In the genomic region with DNA sequence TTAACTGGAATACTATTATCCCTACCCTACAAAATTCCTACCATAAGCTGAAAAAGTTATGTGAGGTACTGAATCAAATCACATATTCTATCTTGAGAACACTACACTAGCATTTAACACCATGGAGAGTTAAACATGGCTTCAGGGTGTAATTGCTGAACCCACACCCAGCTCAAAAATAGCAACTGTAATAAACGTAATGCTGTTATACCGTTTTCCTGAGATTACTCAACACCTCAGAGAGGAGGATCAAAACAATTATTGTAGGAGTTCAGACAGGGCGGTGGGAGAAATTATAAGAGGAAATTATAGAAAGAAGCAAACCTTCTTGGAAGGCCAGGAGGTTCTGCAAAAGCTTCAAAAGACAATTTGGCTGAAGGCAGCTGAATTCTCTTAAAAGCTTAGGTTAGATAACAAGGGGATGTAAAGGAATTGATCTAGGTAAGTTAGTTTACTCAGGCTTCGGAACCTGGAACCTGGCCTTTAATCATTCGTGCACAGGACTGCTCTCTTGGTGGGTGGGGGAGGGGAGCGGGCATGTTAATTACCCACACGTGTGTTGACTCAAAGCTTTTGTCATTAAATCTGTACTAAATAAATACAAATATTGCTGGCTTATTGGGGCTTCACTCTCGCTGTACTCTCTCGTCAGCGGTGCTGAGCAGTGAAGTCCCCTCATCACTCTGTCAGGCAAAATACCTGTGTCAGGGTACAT, we compare ENCODE assay signal across 1 cellular context.
TF ChIP-seq lines count a peak whose summit lies in the region.

No MANE protein-coding gene starts in this region.

TF ChIP-seq in GM23338, 12 proteins besides CTCF, POLR2A, EP300 and RAD21 (continued from another document):
- TF ChIP-seq, protein P1, sequence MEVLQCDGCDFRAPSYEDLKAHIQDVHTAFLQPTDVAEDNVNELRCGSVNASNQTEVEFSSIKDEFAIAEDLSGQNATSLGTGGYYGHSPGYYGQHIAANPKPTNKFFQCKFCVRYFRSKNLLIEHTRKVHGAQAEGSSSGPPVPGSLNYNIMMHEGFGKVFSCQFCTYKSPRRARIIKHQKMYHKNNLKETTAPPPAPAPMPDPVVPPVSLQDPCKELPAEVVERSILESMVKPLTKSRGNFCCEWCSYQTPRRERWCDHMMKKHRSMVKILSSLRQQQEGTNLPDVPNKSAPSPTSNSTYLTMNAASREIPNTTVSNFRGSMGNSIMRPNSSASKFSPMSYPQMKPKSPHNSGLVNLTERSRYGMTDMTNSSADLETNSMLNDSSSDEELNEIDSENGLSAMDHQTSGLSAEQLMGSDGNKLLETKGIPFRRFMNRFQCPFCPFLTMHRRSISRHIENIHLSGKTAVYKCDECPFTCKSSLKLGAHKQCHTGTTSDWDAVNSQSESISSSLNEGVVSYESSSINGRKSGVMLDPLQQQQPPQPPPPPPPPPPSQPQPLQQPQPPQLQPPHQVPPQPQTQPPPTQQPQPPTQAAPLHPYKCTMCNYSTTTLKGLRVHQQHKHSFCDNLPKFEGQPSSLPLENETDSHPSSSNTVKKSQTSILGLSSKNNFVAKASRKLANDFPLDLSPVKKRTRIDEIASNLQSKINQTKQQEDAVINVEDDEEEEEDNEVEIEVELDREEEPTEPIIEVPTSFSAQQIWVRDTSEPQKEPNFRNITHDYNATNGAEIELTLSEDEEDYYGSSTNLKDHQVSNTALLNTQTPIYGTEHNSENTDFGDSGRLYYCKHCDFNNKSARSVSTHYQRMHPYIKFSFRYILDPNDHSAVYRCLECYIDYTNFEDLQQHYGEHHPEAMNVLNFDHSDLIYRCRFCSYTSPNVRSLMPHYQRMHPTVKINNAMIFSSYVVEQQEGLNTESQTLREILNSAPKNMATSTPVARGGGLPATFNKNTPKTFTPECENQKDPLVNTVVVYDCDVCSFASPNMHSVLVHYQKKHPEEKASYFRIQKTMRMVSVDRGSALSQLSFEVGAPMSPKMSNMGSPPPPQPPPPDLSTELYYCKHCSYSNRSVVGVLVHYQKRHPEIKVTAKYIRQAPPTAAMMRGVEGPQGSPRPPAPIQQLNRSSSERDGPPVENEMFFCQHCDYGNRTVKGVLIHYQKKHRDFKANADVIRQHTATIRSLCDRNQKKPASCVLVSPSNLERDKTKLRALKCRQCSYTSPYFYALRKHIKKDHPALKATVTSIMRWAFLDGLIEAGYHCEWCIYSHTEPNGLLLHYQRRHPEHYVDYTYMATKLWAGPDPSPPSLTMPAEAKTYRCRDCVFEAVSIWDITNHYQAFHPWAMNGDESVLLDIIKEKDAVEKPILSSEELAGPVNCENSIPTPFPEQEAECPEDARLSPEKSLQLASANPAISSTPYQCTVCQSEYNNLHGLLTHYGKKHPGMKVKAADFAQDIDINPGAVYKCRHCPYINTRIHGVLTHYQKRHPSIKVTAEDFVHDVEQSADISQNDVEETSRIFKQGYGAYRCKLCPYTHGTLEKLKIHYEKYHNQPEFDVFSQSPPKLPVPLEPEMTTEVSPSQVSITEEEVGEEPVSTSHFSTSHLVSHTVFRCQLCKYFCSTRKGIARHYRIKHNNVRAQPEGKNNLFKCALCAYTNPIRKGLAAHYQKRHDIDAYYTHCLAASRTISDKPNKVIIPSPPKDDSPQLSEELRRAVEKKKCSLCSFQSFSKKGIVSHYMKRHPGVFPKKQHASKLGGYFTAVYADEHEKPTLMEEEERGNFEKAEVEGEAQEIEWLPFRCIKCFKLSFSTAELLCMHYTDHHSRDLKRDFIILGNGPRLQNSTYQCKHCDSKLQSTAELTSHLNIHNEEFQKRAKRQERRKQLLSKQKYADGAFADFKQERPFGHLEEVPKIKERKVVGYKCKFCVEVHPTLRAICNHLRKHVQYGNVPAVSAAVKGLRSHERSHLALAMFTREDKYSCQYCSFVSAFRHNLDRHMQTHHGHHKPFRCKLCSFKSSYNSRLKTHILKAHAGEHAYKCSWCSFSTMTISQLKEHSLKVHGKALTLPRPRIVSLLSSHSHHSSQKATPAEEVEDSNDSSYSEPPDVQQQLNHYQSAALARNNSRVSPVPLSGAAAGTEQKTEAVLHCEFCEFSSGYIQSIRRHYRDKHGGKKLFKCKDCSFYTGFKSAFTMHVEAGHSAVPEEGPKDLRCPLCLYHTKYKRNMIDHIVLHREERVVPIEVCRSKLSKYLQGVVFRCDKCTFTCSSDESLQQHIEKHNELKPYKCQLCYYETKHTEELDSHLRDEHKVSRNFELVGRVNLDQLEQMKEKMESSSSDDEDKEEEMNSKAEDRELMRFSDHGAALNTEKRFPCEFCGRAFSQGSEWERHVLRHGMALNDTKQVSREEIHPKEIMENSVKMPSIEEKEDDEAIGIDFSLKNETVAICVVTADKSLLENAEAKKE (CRISPR knock-in tag; IDR thresholded peaks at IDR 0.05): no peak
